ENCODE assay signal across 2 cellular contexts in the genomic region with DNA sequence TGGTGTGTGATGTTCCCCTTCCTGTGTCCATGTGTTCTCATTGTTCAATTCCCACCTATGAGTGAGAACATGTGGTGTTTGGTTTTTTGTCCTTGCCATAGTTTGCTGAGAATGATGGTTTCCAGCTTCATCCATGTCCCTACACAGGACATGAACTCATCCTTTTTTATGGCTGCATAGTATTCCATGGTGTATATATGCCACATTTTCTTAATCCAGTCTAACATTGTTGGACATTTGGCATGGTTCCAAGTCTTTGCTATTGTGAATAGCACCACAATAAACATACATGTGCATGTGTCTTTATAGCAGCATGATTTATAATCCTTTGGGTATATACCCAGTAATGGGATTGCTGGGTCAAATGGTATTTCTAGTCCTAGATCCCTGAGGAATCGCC.
A peak's percentile ranks its signal among the peaks of the same experiment; 100 is the strongest.
DNase-seq lines count a peak whose midpoint lies in the region; ATAC-seq, FAIRE-seq and TF ChIP-seq lines count a peak whose summit lies in the region.
"Not testable (repeated sequence)": the region's sequence is repeated elsewhere in the genome, so short reads cannot be mapped to it uniquely, and the experiment has no call there.

No MANE protein-coding gene starts in this region.

- H3K9me3 ChIP-seq in HEK293 (ENCODE audit: control insufficient read depth, insufficient read depth, low read depth, low read length); K562 (replicated peaks; ENCODE audit: control insufficient read depth, insufficient read depth, low read depth, low read length): not testable (repeated sequence)

- not testable (repeated sequence) for H3K27ac ChIP-seq in HEK293 (ENCODE audit: extremely low read depth, low read depth, low read length); K562 (ENCODE audit: extremely low read depth, low read depth, low read length)

- not testable (repeated sequence) for H3K9ac ChIP-seq in K562 (ENCODE audit: insufficient read depth in 1 of 2, low read depth in 2 of 2, low read length in 2 of 2)

- POLR2A ChIA-PET in HEK293 (lab: Yijun Ruan, JAX); K562 (lab: Yijun Ruan, JAX): not testable (repeated sequence)

- not testable (repeated sequence) for H3K4me1 ChIP-seq in HEK293 (ENCODE audit: control insufficient read depth, insufficient read depth, low read length); K562 (replicated peaks in 1 of 2; ENCODE audit: control insufficient read depth in 2 of 2, insufficient read depth in 2 of 2, low read length in 2 of 2)

- H3K4me2 ChIP-seq in K562 (ENCODE audit: insufficient read depth, low read length), result not testable (repeated sequence)

- ATAC-seq in K562, result not testable (repeated sequence)

- DNase-seq in K562 (ENCODE audit: extremely low read depth in 1 of 4, low spot score in 3 of 4), result not testable (repeated sequence)

- no CpG with 5 or more reads among the region's 1 CpG for WGBS in K562 (ENCODE audit: insufficient coverage, low coverage, missing lambda C conversion rate)

- CTCF ChIA-PET in HEK293 (lab: Yijun Ruan, JAX); K562 (lab: Yijun Ruan, JAX; ENCODE audit: low intra/inter-chr PET ratio): not testable (repeated sequence)

- intact Hi-C loops in K562 (cut with micrococcal nuclease), result not testable (repeated sequence)

- FAIRE-seq in K562 (lab: Jason Lieb, UNC), result not testable (repeated sequence)

- TF ChIP-seq EP300 in K562 (IDR thresholded peaks at IDR 0.05; ENCODE audit: low read length), result not testable (repeated sequence)

- H3K36me3 ChIP-seq in HEK293 (ENCODE audit: control insufficient read depth in 2 of 2, insufficient read depth in 1 of 2, low read length in 2 of 2); K562 (ENCODE audit: control insufficient read depth, insufficient read depth, low read length): not testable (repeated sequence)

- not testable (repeated sequence) for TF ChIP-seq CTCF in HEK293 (tag by site-specific recombination; IDR thresholded peaks at IDR 0.05); K562 (IDR thresholded peaks at IDR 0.05 in 2 of 3, conservative IDR thresholded peaks at IDR 0.05 in 1 of 3; ENCODE audit: insufficient read depth in 2 of 3, low read depth in 1 of 3, low read length in 3 of 3)

- in situ Hi-C loops in K562 (cut with MboI), result not testable (repeated sequence)

- H3K27me3 ChIP-seq in K562 (ENCODE audit: control insufficient read depth in 2 of 2, insufficient read depth in 2 of 2, low read length in 2 of 2), result not testable (repeated sequence)

- not testable (repeated sequence) for H3K9me1 ChIP-seq in K562 (ENCODE audit: control insufficient read depth, insufficient read depth, low read length)

- not testable (repeated sequence) for H2AFZ ChIP-seq in K562 (ENCODE audit: low read depth, low read length)

- TF ChIP-seq POLR2A in K562 (conservative IDR thresholded peaks at IDR 0.05), result not testable (repeated sequence)

- H3K79me2 ChIP-seq in K562 (ENCODE audit: control insufficient read depth, insufficient read depth, low read length), result not testable (repeated sequence)

- not testable (repeated sequence) for H3K4me3 ChIP-seq in HEK293 (ENCODE audit: low read depth, low read length); K562

- BruUV-seq in K562 (replicated peaks; lab: Mats Ljungman, UMichigan), result not testable (repeated sequence)

- TF ChIP-seq RAD21 in K562 (CRISPR knock-in tag; conservative IDR thresholded peaks at IDR 0.05 in 1 of 2, IDR thresholded peaks at IDR 0.05 in 1 of 2), result not testable (repeated sequence)

- not testable (repeated sequence) for H4K20me1 ChIP-seq in K562 (replicated peaks; ENCODE audit: control insufficient read depth, insufficient read depth, low read length)

TF ChIP-seq in HEK293, 187 proteins besides CTCF, POLR2A, EP300 and RAD21:
- peak; percentile 56 for TF ChIP-seq ZNF146 (tag by site-specific recombination; IDR thresholded peaks at IDR 0.05)
TF ChIP-seq in HEK293: peak in this region for 1; not testable (repeated sequence) for 186.

TF ChIP-seq in K562, 482 proteins besides CTCF, POLR2A, EP300 and RAD21:
- TF ChIP-seq NFIC (IDR thresholded peaks at IDR 0.05), result peak; percentile 84
- peak; percentile 61 for TF ChIP-seq NFIX (CRISPR knock-in tag; IDR thresholded peaks at IDR 0.05; ENCODE audit: low read depth)
- 0 out of 2 replicates have a peak, but pooled peaks have one; percentile 17 for TF ChIP-seq BCOR (IDR thresholded peaks at IDR 0.05)
